Comparison of ENCODE assay signal across 14 cellular contexts in genomic region chr5:134103397-134103796, GRCh38. TPM values are rescaled to one million over a fixed set of nuclear protein-coding genes. Genes with fewer than 3 reads are reported as not detected.
DNase-seq lines count a peak whose midpoint lies in the region; ATAC-seq and TF ChIP-seq lines count a peak whose summit lies in the region.
"Had no signal": no experiment of that assay in that cellular context is flagged by ENCODE, and none has a peak within 500 bp of the region (broad histone marks: within the 10 kb centered on the region; RNA-seq: fewer than 3 reads in every experiment).

No MANE protein-coding gene starts in this region.

- DNase-seq in Right ventricle myocardium superior, result peak; percentile 38
- DNase-seq in cardiac septum (ENCODE audit: low spot score), result no peak
- DNase-seq in activated CD4-positive, alpha-beta T cell treated with anti-CD3 and anti-CD28 coated beads, Interleukin-2, amount 10 ng/mL, durations not matched to agents 7 days and 5 days, result no peak
- DNase-seq in activated naive CD8-positive, alpha-beta T cell treated with anti-CD3 and anti-CD28 coated beads, Interleukin-2, amount 50 U/mL, for 24 hours, result no peak
- DNase-seq in stimulated activated naive CD4-positive, alpha-beta T cell treated with Interleukin-2 at 50 U/mL for 16 hours (lab: John Stamatoyannopoulos, UW), result peak; percentile 44
- no peak for DNase-seq in sciatic nerve (ENCODE audit: low spot score)
- DNase-seq in WERI-Rb-1, result no peak
- no peak for DNase-seq in DMS114 treated with DMSO at 0.1 percent for 48 hours (lab: John Stamatoyannopoulos, UW; ENCODE audit: unreplicated experiment)
- DNase-seq: Calu3, NCI-H69, nephron progenitor cell had no signal

- POLR2A ChIA-PET in activated CD4-positive, alpha-beta T cell treated with anti-CD3 and anti-CD28 coated beads, Interleukin-2, amount 10 ng/mL, durations not matched to agents 7 days and 5 days (lab: Charles Lee), result no interaction called here

- peak overlapping the region; percentile 92 for H3K27ac Mint-ChIP-seq in activated CD4-positive, alpha-beta T cell treated with anti-CD3 and anti-CD28 coated beads, Interleukin-2, amount 10 ng/mL, durations not matched to agents 7 days and 5 days
- peak overlapping the region; percentile 70 for H3K27ac Mint-ChIP-seq in activated naive CD8-positive, alpha-beta T cell treated with anti-CD3 and anti-CD28 coated beads, Interleukin-2, amount 50 U/mL, for 24 hours
- H3K27ac Mint-ChIP-seq: nephron progenitor cell, WTC11 had no signal

- no peaks in the 10 kb centered on the region for H3K36me3 ChIP-seq in WERI-Rb-1

- no peaks in the 10 kb centered on the region for H3K9me3 ChIP-seq in WERI-Rb-1 (ENCODE audit: severe bottlenecking)

- CTCF ChIA-PET in activated CD4-positive, alpha-beta T cell treated with anti-CD3 and anti-CD28 coated beads, Interleukin-2, amount 10 ng/mL, durations not matched to agents 7 days and 5 days (lab: Charles Lee), result interaction anchor here (1.2 to 5.2 kb wide), 6 partner anchors 8 to 29 kb away, joined by 3 to 30 read pairs (median 13); no protein-coding TSS in a partner anchor

- no peaks in the 10 kb centered on the region for H3K27me3 Mint-ChIP-seq in activated CD4-positive, alpha-beta T cell treated with anti-CD3 and anti-CD28 coated beads, Interleukin-2, amount 10 ng/mL, durations not matched to agents 7 days and 5 days
- no peaks in the 10 kb centered on the region for H3K27me3 Mint-ChIP-seq in activated naive CD8-positive, alpha-beta T cell treated with anti-CD3 and anti-CD28 coated beads, Interleukin-2, amount 50 U/mL, for 24 hours

- H3K4me1 Mint-ChIP-seq in activated CD4-positive, alpha-beta T cell treated with anti-CD3 and anti-CD28 coated beads, Interleukin-2, amount 10 ng/mL, durations not matched to agents 7 days and 5 days, result peaks cover 91% of the 10 kb centered on the region
- peaks cover 92% of the 10 kb centered on the region for H3K4me1 Mint-ChIP-seq in activated naive CD8-positive, alpha-beta T cell treated with anti-CD3 and anti-CD28 coated beads, Interleukin-2, amount 50 U/mL, for 24 hours

- no peaks in the 10 kb centered on the region for H3K27me3 ChIP-seq in WERI-Rb-1 (ENCODE audit: insufficient read depth, low read depth, severe bottlenecking)

- no peak for TF ChIP-seq CTCF in WERI-Rb-1 (IDR thresholded peaks at IDR 0.05; ENCODE audit: low read depth, low read length)

- no peak overlapping the region for H3K27ac ChIP-seq in WERI-Rb-1

- no peaks in the 10 kb centered on the region for H3K9me3 Mint-ChIP-seq in activated CD4-positive, alpha-beta T cell treated with anti-CD3 and anti-CD28 coated beads, Interleukin-2, amount 10 ng/mL, durations not matched to agents 7 days and 5 days
- no peaks in the 10 kb centered on the region for H3K9me3 Mint-ChIP-seq in activated naive CD8-positive, alpha-beta T cell treated with anti-CD3 and anti-CD28 coated beads, Interleukin-2, amount 50 U/mL, for 24 hours
- H3K9me3 Mint-ChIP-seq: nephron progenitor cell, WTC11 had no signal

- H3K36me3 Mint-ChIP-seq in activated CD4-positive, alpha-beta T cell treated with anti-CD3 and anti-CD28 coated beads, Interleukin-2, amount 10 ng/mL, durations not matched to agents 7 days and 5 days (ENCODE audit: low read depth), result peaks cover 2% of the 10 kb centered on the region
- H3K36me3 Mint-ChIP-seq in activated naive CD8-positive, alpha-beta T cell treated with anti-CD3 and anti-CD28 coated beads, Interleukin-2, amount 50 U/mL, for 24 hours (ENCODE audit: low read depth), result no peaks in the 10 kb centered on the region
- H3K36me3 Mint-ChIP-seq: WTC11 had no signal

- H3K4me3 Mint-ChIP-seq in activated CD4-positive, alpha-beta T cell treated with anti-CD3 and anti-CD28 coated beads, Interleukin-2, amount 10 ng/mL, durations not matched to agents 7 days and 5 days, result peak overlapping the region; percentile 12
- H3K4me3 Mint-ChIP-seq in activated naive CD8-positive, alpha-beta T cell treated with anti-CD3 and anti-CD28 coated beads, Interleukin-2, amount 50 U/mL, for 24 hours, result peak overlapping the region; percentile 36
- H3K4me3 Mint-ChIP-seq: nephron progenitor cell, WTC11 had no signal

- intact Hi-C loops in Right ventricle myocardium superior (cut with DNase I), result loop anchor here (5.0 kb wide), 1 partner anchor 44 kb away; no protein-coding TSS in a partner anchor
- intact Hi-C loops in cardiac septum (cut with DNase I), result loop anchor here (5.0 kb wide), 1 partner anchor 189 kb away; no protein-coding TSS in a partner anchor
- intact Hi-C loops in sciatic nerve (cut with DNase I), result loop anchor here (2.0 kb wide), 1 partner anchor 37 kb away; no protein-coding TSS in a partner anchor

- ATAC-seq in Right ventricle myocardium superior (ENCODE audit: poor library complexity) (peak; percentile 62), sciatic nerve (no peak)
- no peak for ATAC-seq in activated naive CD8-positive, alpha-beta T cell treated with anti-CD3 and anti-CD28 coated beads, Interleukin-2, amount 50 U/mL, for 24 hours
- ATAC-seq: esophagus mucosa, Panc1, WTC11 had no signal

- no peak overlapping the region for H3K4me3 ChIP-seq in WERI-Rb-1 (ENCODE audit: low read depth, low read length)

RNA-seq across cellular contexts. Expression of gene TCF7, which starts 11.1 kb away (rescaled TPM):
- total RNA-seq in Right ventricle myocardium superior, result 2.2 TPM
- total RNA-seq in cardiac septum, result 2.2 TPM
- total RNA-seq in activated CD4-positive, alpha-beta T cell treated with anti-CD3 and anti-CD28 coated beads, Interleukin-2, amount 10 ng/mL, durations not matched to agents 7 days and 5 days, result 100 to 1,000 TPM; 271 to 283 TPM
- 8.5 TPM for total RNA-seq in sciatic nerve

Comparison
In these comparisons a context has a peak if more than half of its experiments do, and no peak if none do; other contexts are left out.
1. DNase-seq: peak in Right ventricle myocardium superior (single experiment) and stimulated activated naive CD4-positive, alpha-beta T cell treated with Interleukin-2 at 50 U/mL for 16 hours (single experiment); none in cardiac septum (single experiment), activated CD4-positive, alpha-beta T cell treated with anti-CD3 and anti-CD28 coated beads, Interleukin-2, amount 10 ng/mL, durations not matched to agents 7 days and 5 days (single experiment), activated naive CD8-positive, alpha-beta T cell treated with anti-CD3 and anti-CD28 coated beads, Interleukin-2, amount 50 U/mL, for 24 hours (single experiment), sciatic nerve (single experiment), WERI-Rb-1 (single experiment) and DMS114 treated with DMSO at 0.1 percent for 48 hours (single experiment).
2. RNA of gene TCF7, which starts 11.1 kb away (total RNA-seq): 271 to 283 TPM in activated CD4-positive, alpha-beta T cell treated with anti-CD3 and anti-CD28 coated beads, Interleukin-2, amount 10 ng/mL, durations not matched to agents 7 days and 5 days; 8.5 TPM in sciatic nerve (single experiment), 2.2 TPM in cardiac septum (single experiment) and 2.2 TPM in Right ventricle myocardium superior (single experiment); every median in the first group is over 10 times any median in the second.